Comparison of ENCODE assay signal across 1 cellular context in the genomic region with DNA sequence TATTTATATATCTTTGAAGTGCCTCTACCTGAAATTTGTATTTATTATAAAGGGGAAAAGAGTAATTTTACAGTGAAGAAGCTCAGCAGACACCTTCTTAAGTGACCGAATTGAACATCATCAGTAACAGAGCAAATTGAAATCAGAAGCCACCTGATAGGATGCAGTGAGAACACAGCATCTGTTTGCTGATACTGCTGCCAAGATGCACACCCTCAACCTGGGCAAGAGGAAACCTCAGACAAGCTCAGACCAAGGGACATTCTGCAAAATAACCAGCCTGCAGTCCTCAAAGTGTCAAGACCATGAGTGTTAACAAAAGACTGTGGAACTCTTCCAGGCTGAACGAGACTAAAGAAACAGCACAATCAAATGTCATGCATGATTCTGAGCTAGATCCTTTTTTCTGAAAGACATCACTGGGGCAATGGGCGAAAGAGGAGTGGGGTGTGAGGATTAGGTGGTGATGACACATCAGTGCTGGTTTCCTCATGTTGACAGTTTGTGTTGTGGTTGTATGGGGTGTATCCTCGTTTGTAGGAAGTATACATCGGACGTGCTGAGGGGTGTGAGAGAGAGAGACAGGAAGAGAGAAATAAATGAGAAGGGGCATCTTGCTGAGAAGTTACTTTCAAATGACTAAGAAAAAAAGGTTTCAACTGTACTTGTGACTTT.
TF ChIP-seq lines count a peak whose summit lies in the region.

No MANE protein-coding gene starts in this region.

TF ChIP-seq in K562, 482 proteins besides CTCF, POLR2A, EP300 and RAD21 (continued from another document):
- TF ChIP-seq MAZ (CRISPR knock-in tag; conservative IDR thresholded peaks at IDR 0.05 in 1 of 2, IDR thresholded peaks at IDR 0.05 in 1 of 2), result no peak
- TF ChIP-seq, protein P1, sequence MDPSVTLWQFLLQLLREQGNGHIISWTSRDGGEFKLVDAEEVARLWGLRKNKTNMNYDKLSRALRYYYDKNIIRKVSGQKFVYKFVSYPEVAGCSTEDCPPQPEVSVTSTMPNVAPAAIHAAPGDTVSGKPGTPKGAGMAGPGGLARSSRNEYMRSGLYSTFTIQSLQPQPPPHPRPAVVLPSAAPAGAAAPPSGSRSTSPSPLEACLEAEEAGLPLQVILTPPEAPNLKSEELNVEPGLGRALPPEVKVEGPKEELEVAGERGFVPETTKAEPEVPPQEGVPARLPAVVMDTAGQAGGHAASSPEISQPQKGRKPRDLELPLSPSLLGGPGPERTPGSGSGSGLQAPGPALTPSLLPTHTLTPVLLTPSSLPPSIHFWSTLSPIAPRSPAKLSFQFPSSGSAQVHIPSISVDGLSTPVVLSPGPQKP (CRISPR knock-in tag; IDR thresholded peaks at IDR 0.05), result no peak
- TF ChIP-seq ZBTB1 (CRISPR knock-in tag; IDR thresholded peaks at IDR 0.05; ENCODE audit: borderline replicate concordance, low read depth), result no peak
- no peak for TF ChIP-seq ZBTB49 (CRISPR knock-in tag; IDR thresholded peaks at IDR 0.05; ENCODE audit: borderline replicate concordance)
- TF ChIP-seq, protein P2, sequence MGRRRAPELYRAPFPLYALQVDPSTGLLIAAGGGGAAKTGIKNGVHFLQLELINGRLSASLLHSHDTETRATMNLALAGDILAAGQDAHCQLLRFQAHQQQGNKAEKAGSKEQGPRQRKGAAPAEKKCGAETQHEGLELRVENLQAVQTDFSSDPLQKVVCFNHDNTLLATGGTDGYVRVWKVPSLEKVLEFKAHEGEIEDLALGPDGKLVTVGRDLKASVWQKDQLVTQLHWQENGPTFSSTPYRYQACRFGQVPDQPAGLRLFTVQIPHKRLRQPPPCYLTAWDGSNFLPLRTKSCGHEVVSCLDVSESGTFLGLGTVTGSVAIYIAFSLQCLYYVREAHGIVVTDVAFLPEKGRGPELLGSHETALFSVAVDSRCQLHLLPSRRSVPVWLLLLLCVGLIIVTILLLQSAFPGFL (CRISPR knock-in tag; IDR thresholded peaks at IDR 0.05), result no peak
- peak; percentile 63 for TF ChIP-seq FOSL1 (tag; conservative IDR thresholded peaks at IDR 0.05)
- TF ChIP-seq, protein P3, sequence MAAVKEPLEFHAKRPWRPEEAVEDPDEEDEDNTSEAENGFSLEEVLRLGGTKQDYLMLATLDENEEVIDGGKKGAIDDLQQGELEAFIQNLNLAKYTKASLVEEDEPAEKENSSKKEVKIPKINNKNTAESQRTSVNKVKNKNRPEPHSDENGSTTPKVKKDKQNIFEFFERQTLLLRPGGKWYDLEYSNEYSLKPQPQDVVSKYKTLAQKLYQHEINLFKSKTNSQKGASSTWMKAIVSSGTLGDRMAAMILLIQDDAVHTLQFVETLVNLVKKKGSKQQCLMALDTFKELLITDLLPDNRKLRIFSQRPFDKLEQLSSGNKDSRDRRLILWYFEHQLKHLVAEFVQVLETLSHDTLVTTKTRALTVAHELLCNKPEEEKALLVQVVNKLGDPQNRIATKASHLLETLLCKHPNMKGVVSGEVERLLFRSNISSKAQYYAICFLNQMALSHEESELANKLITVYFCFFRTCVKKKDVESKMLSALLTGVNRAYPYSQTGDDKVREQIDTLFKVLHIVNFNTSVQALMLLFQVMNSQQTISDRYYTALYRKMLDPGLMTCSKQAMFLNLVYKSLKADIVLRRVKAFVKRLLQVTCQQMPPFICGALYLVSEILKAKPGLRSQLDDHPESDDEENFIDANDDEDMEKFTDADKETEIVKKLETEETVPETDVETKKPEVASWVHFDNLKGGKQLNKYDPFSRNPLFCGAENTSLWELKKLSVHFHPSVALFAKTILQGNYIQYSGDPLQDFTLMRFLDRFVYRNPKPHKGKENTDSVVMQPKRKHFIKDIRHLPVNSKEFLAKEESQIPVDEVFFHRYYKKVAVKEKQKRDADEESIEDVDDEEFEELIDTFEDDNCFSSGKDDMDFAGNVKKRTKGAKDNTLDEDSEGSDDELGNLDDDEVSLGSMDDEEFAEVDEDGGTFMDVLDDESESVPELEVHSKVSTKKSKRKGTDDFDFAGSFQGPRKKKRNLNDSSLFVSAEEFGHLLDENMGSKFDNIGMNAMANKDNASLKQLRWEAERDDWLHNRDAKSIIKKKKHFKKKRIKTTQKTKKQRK (IDR thresholded peaks at IDR 0.05; ENCODE audit: borderline replicate concordance, low read depth, low read length), result no peak
